In genomic region chr1:3690282-3691065, GRCh38 we compare ENCODE assay signal across 28 cellular contexts. TPM values are rescaled to one million over a fixed set of nuclear protein-coding genes. Genes with fewer than 3 reads are reported as not detected.
DNase-seq lines count a peak whose midpoint lies in the region; FAIRE-seq and TF ChIP-seq lines count a peak whose summit lies in the region.
"Had no signal": no experiment of that assay in that cellular context is flagged by ENCODE, and none has a peak within 500 bp of the region (broad histone marks: within the 10 kb centered on the region; RNA-seq: fewer than 3 reads in every experiment).

No MANE protein-coding gene starts in this region.

- H4K20me1 ChIP-seq in keratinocyte (ENCODE audit: control insufficient read depth, extremely low read depth, insufficient read depth, low read length), result no peaks in the 10 kb centered on the region

- CTCF ChIA-PET in RWPE1 (lab: Yijun Ruan, JAX), result interaction anchor here (0.7 to 0.9 kb wide), 2 partner anchors 27 to 1819 kb away, joined by 4 to 5 read pairs; no protein-coding TSS in a partner anchor

- H3K27me3 ChIP-seq in keratinocyte (ENCODE audit: control insufficient read depth, extremely low read depth, insufficient read depth, low read length), result no peaks in the 10 kb centered on the region
- H3K27me3 ChIP-seq: pancreas, right lobe of liver had no signal

- no peaks in the 10 kb centered on the region for H3K9me3 ChIP-seq in keratinocyte (ENCODE audit: control insufficient read depth, low read depth, low read length)
- H3K9me3 ChIP-seq: pancreas, right lobe of liver had no signal

- H3K79me2 ChIP-seq in keratinocyte (ENCODE audit: control insufficient read depth, insufficient read depth, low read length), result no peaks in the 10 kb centered on the region

- H3K4me1 ChIP-seq in keratinocyte (ENCODE audit: control insufficient read depth, extremely low read depth, insufficient read depth, low read length), result peaks cover 28% of the 10 kb centered on the region
- H3K4me1 ChIP-seq: pancreas, right lobe of liver had no signal

- peak overlapping the region in 2 of 3 experiments; percentile 10 to 49 for H3K4me3 ChIP-seq in keratinocyte (ENCODE audit: control insufficient read depth in 2 of 3, extremely low read depth in 1 of 3, insufficient read depth in 2 of 3, low read depth in 1 of 3, low read length in 3 of 3)
- H3K4me3 ChIP-seq: GM23248, pancreas, right lobe of liver had no signal

- no peaks in the 10 kb centered on the region for H3K36me3 ChIP-seq in keratinocyte (ENCODE audit: control insufficient read depth in 2 of 2, extremely low read depth in 1 of 2, insufficient read depth in 2 of 2, low read length in 2 of 2)
- H3K36me3 ChIP-seq: pancreas, right lobe of liver had no signal

- peaks cover 3% of the 10 kb centered on the region for H3K9me1 ChIP-seq in keratinocyte (ENCODE audit: control insufficient read depth, extremely low read depth, insufficient read depth, low read length)

- peak overlapping the region; percentile 54 for H3K9ac ChIP-seq in keratinocyte (ENCODE audit: control insufficient read depth, extremely low read depth, insufficient read depth, low read length)
- H3K9ac ChIP-seq: GM23248 had no signal

- FAIRE-seq in keratinocyte (lab: Jason Lieb, UNC), result peak; percentile 82
- FAIRE-seq: astrocyte, pancreas had no signal

- DNase-seq in NCI-H1417 (lab: John Stamatoyannopoulos, UW), result peak; percentile 12 to 71 (median 21)
- no peak for DNase-seq in NCI-H1417 treated with DMSO at 0.1 percent for 48 hours (lab: John Stamatoyannopoulos, UW)
- DNase-seq in NCI-H1694 treated with DMSO at 0.1 percent for 48 hours (lab: John Stamatoyannopoulos, UW), result peak; percentile 29
- peak; percentile 94 for DNase-seq in RWPE1 (ENCODE audit: low spot score)
- peak; percentile 53 for DNase-seq in keratinocyte (ENCODE audit: low read depth, low spot score)
- no peak for DNase-seq in NCI-H446 (lab: John Stamatoyannopoulos, UW)
- DNase-seq in chondrocyte (ENCODE audit: low spot score), result no peak
- DNase-seq in stimulated activated CD4-positive, alpha-beta T cell treated with anti-CD3 and anti-CD28 coated beads, Interleukin-2, amount 100 ng/mL, for 24 hours, result no peak
- DNase-seq: activated CD4-positive, alpha-beta T cell treated with anti-CD3 and anti-CD28 coated beads, Interleukin-2, amount 10 ng/mL, durations not matched to agents 7 days and 5 days; activated CD8-positive, alpha-beta memory T cell treated with anti-CD3 and anti-CD28 coated beads, Interleukin-2, amount 10 ng/mL, durations not matched to agents 7 days and 5 days; CD8-positive, alpha-beta memory T cell; erythroblast; foreskin melanocyte; GM23248; immature natural killer cell; left ventricle myocardium superior; midbrain; natural killer cell; NCI-H1930; NK-92 treated with Interleukin-12 subunit alpha and Interleukin-12 subunit beta, amount 100 ng/mL, for 24 hours; pancreas; right lobe of liver; stimulated activated CD8-positive, alpha-beta memory T cell treated with anti-CD3 and anti-CD28 coated beads, Interleukin-4, amount 100 ng/mL, for 48 hours; T-helper 2 cell had no signal

- no peaks in the 10 kb centered on the region for H3K36me3 Mint-ChIP-seq in chondrocyte (ENCODE audit: low read depth)
- H3K36me3 Mint-ChIP-seq: activated CD8-positive, alpha-beta memory T cell treated with anti-CD3 and anti-CD28 coated beads, Interleukin-2, amount 10 ng/mL, durations not matched to agents 7 days and 5 days; activated naive CD8-positive, alpha-beta T cell; CD8-positive, alpha-beta memory T cell; immature natural killer cell; natural killer cell; type B pancreatic cell had no signal

- POLR2A ChIA-PET in RWPE1 (lab: Yijun Ruan, JAX; ENCODE audit: low non-redundant PET), result no interaction called here

- H3K4me3 Mint-ChIP-seq in chondrocyte (ENCODE audit: unreplicated experiment), result no peak overlapping the region
- H3K4me3 Mint-ChIP-seq: activated CD4-positive, alpha-beta T cell treated with anti-CD3 and anti-CD28 coated beads, Interleukin-2, amount 10 ng/mL, durations not matched to agents 7 days and 5 days; activated CD8-positive, alpha-beta memory T cell treated with anti-CD3 and anti-CD28 coated beads, Interleukin-2, amount 10 ng/mL, durations not matched to agents 7 days and 5 days; activated naive CD8-positive, alpha-beta T cell; CD8-positive, alpha-beta memory T cell; immature natural killer cell; natural killer cell; type B pancreatic cell had no signal

- peak overlapping the region; percentile 77 for H3K27ac ChIP-seq in RWPE1
- peak overlapping the region; percentile 43 for H3K27ac ChIP-seq in keratinocyte (ENCODE audit: control insufficient read depth, insufficient read depth, low read length)
- H3K27ac ChIP-seq: 22Rv1, GM23248, pancreas, right lobe of liver had no signal

- H3K4me1 Mint-ChIP-seq in chondrocyte (ENCODE audit: low read depth), result no peaks in the 10 kb centered on the region
- H3K4me1 Mint-ChIP-seq: activated CD4-positive, alpha-beta T cell treated with anti-CD3 and anti-CD28 coated beads, Interleukin-2, amount 10 ng/mL, durations not matched to agents 7 days and 5 days; activated CD8-positive, alpha-beta memory T cell treated with anti-CD3 and anti-CD28 coated beads, Interleukin-2, amount 10 ng/mL, durations not matched to agents 7 days and 5 days; immature natural killer cell had no signal

- dilution Hi-C loops in keratinocyte (cut with MboI; ENCODE audit: extremely low pct_ligation_motif_present, low sequenced_read_pairs), result no loop called here

- H3K4me2 ChIP-seq in keratinocyte (ENCODE audit: control insufficient read depth, extremely low read depth, insufficient read depth, low read depth, low read length), result peak overlapping the region; percentile 74

- H2AFZ ChIP-seq in keratinocyte (ENCODE audit: control insufficient read depth, low read length), result peak overlapping the region; percentile 82
- H2AFZ ChIP-seq: GM23248 had no signal

- H3K9me3 Mint-ChIP-seq in chondrocyte (ENCODE audit: low read depth), result no peaks in the 10 kb centered on the region
- H3K9me3 Mint-ChIP-seq: activated CD4-positive, alpha-beta T cell treated with anti-CD3 and anti-CD28 coated beads, Interleukin-2, amount 10 ng/mL, durations not matched to agents 7 days and 5 days; immature natural killer cell; natural killer cell; type B pancreatic cell had no signal

- no peak for TF ChIP-seq CTCF in RWPE1 (conservative IDR thresholded peaks at IDR 0.05; ENCODE audit: low read depth)
- TF ChIP-seq CTCF in keratinocyte (optimal IDR thresholded peaks at IDR 0.05 in 1 of 3, IDR thresholded peaks at IDR 0.05 in 1 of 3, conservative IDR thresholded peaks at IDR 0.05 in 1 of 3; ENCODE audit: extremely low read depth in 1 of 3, insufficient read depth in 2 of 3, low read length in 3 of 3), result no peak
- no peak for TF ChIP-seq CTCF in chondrocyte (IDR thresholded peaks at IDR 0.05)

- H3K27me3 Mint-ChIP-seq in chondrocyte (ENCODE audit: low read depth), result peaks cover 4% of the 10 kb centered on the region
- H3K27me3 Mint-ChIP-seq: activated CD4-positive, alpha-beta T cell treated with anti-CD3 and anti-CD28 coated beads, Interleukin-2, amount 10 ng/mL, durations not matched to agents 7 days and 5 days; activated CD8-positive, alpha-beta memory T cell treated with anti-CD3 and anti-CD28 coated beads, Interleukin-2, amount 10 ng/mL, durations not matched to agents 7 days and 5 days; activated naive CD8-positive, alpha-beta T cell had no signal

- H3K27ac Mint-ChIP-seq in chondrocyte (ENCODE audit: unreplicated experiment), result no peak overlapping the region
- H3K27ac Mint-ChIP-seq: activated CD4-positive, alpha-beta T cell treated with anti-CD3 and anti-CD28 coated beads, Interleukin-2, amount 10 ng/mL, durations not matched to agents 7 days and 5 days; activated CD8-positive, alpha-beta memory T cell treated with anti-CD3 and anti-CD28 coated beads, Interleukin-2, amount 10 ng/mL, durations not matched to agents 7 days and 5 days; activated naive CD8-positive, alpha-beta T cell; CD8-positive, alpha-beta memory T cell; immature natural killer cell; natural killer cell; type B pancreatic cell had no signal

RNA-seq across cellular contexts. Expression of gene TP73, which starts 38.2 kb away (rescaled TPM):
- polyA plus RNA-seq in keratinocyte, result 0.10 to 0.23 TPM (median 0.14 TPM) in 3 replicates
- 0.12 TPM for polyA plus RNA-seq in keratinocyte (2011; ENCODE audit: low read depth)
- polyA plus RNA-seq in keratinocyte (2011; cell fraction: cytosol; rRNA removed), result 0.05 and 0.14 TPM in 2 replicates
- 0.15 and 0.41 TPM in 2 replicates for polyA plus RNA-seq in keratinocyte (2011; cell fraction: nucleus; rRNA removed)
- 0.14 and 0.36 TPM in 2 replicates for polyA plus RNA-seq in keratinocyte (2012; ENCODE audit: low replicate concordance)
- 0.10 to 0.56 TPM (median 0.10 TPM) in 3 replicates for polyA minus RNA-seq in keratinocyte
- polyA minus RNA-seq in keratinocyte (2011; cell fraction: cytosol; rRNA and poly(A)+ RNA removed), result not detected
- polyA minus RNA-seq in keratinocyte (2011; cell fraction: nucleus; rRNA and poly(A)+ RNA removed), result not detected in 2 replicates
- total RNA-seq in chondrocyte, result 0.05 to 0.58 TPM in 2 of 3 replicates, not detected in the other
- total RNA-seq: GM23248 had no signal
- polyA plus RNA-seq: GM23248, immature natural killer cell had no signal

RNA-seq across cellular contexts. Expression of gene WRAP73, which starts 40.6 kb away (rescaled TPM):
- 16.6 to 24.9 TPM (median 18.9 TPM) in 3 replicates for polyA plus RNA-seq in keratinocyte
- polyA plus RNA-seq in keratinocyte (2011; ENCODE audit: low read depth), result 6.0 TPM
- 11.1 and 12.0 TPM in 2 replicates for polyA plus RNA-seq in keratinocyte (2011; cell fraction: cytosol; rRNA removed)
- 29.2 and 36.0 TPM in 2 replicates for polyA plus RNA-seq in keratinocyte (2011; cell fraction: nucleus; rRNA removed)
- polyA plus RNA-seq in keratinocyte (2012; ENCODE audit: low replicate concordance), result 10.9 and 16.7 TPM in 2 replicates
- 13.6 to 16.0 TPM (median 13.6 TPM) in 3 replicates for polyA minus RNA-seq in keratinocyte
- 19.6 TPM for polyA minus RNA-seq in keratinocyte (2011; cell fraction: cytosol; rRNA and poly(A)+ RNA removed)
- 11.8 and 18.2 TPM in 2 replicates for polyA minus RNA-seq in keratinocyte (2011; cell fraction: nucleus; rRNA and poly(A)+ RNA removed)
- 12.6 to 17.6 TPM (median 15.5 TPM) in 3 replicates for total RNA-seq in chondrocyte

Comparison
In these comparisons a context has a peak if more than half of its experiments do, and no peak if none do; other contexts are left out.
1. DNase-seq: peak in NCI-H1417 (3 of 3), NCI-H1694 treated with DMSO at 0.1 percent for 48 hours (single experiment), RWPE1 (single experiment) and keratinocyte (single experiment); none in NCI-H1417 treated with DMSO at 0.1 percent for 48 hours (single experiment), NCI-H446 (0 of 2), chondrocyte (single experiment) and stimulated activated CD4-positive, alpha-beta T cell treated with anti-CD3 and anti-CD28 coated beads, Interleukin-2, amount 100 ng/mL, for 24 hours (0 of 2).